In genomic region chr2:121095257-121096080, GRCh38 we compare ENCODE assay signal across 8 cellular contexts.
DNase-seq lines count a peak whose midpoint lies in the region; ATAC-seq and TF ChIP-seq lines count a peak whose summit lies in the region.

No MANE protein-coding gene starts in this region.

- TF ChIP-seq CTCF in AG04450 (IDR thresholded peaks at IDR 0.05; ENCODE audit: low read depth, low read length), result peak; percentile 80
- TF ChIP-seq CTCF in GM12864 (IDR thresholded peaks at IDR 0.05; ENCODE audit: low read depth, low read length, missing control alignments), result peak; percentile 81
- peak; percentile 87 for TF ChIP-seq CTCF in epithelial cell of esophagus (IDR thresholded peaks at IDR 0.05; ENCODE audit: insufficient read depth, low read depth, low read length, missing control alignments)
- TF ChIP-seq CTCF in neural progenitor cell (IDR thresholded peaks at IDR 0.05), result peak; percentile 81

- H3K79me2 ChIP-seq in neural progenitor cell (ENCODE audit: low read depth), result no peaks in the 10 kb centered on the region

- CTCF ChIA-PET in AG04450 (lab: Charles Lee), result interaction anchor here (0.6 to 5.5 kb wide), 15 partner anchors 8 to 1773 kb away, joined by 3 to 102 read pairs (median 3); no protein-coding TSS in a partner anchor

- no peak overlapping the region for H3K4me3 ChIP-seq in AG04450 (ENCODE audit: low read depth, low read length)
- H3K4me3 ChIP-seq in GM12864 (ENCODE audit: low read depth, low read length), result no peak overlapping the region
- H3K4me3 ChIP-seq in Jurkat, Clone E6-1 (ENCODE audit: low read length), result no peak overlapping the region
- no peak overlapping the region for H3K4me3 ChIP-seq in epithelial cell of esophagus (ENCODE audit: low read length)
- no peak overlapping the region for H3K4me3 ChIP-seq in neural progenitor cell

- H3K27ac ChIP-seq in AG04450 (ENCODE audit: low read depth, low read length) (no peak overlapping the region), neural progenitor cell (no peak overlapping the region)

- no peaks in the 10 kb centered on the region for H3F3A ChIP-seq in neural progenitor cell (ENCODE audit: low read depth)

- peaks cover 13% of the 10 kb centered on the region for H3K27me3 Mint-ChIP-seq in neural progenitor cell (ENCODE audit: insufficient read depth, low read depth)

- ATAC-seq in GM21576 (IDR thresholded peaks at IDR 0.05; ENCODE audit: unreplicated experiment) (no peak), GM21447 (IDR thresholded peaks at IDR 0.05; ENCODE audit: unreplicated experiment) (no peak)

- H3K9me3 ChIP-seq in AG04450 (ENCODE audit: control insufficient read depth, insufficient read depth, low read length) (peaks cover 7% of the 10 kb centered on the region), neural progenitor cell (ENCODE audit: low read depth) (no peaks in the 10 kb centered on the region)

- peaks cover 13% of the 10 kb centered on the region for H3K4me1 Mint-ChIP-seq in neural progenitor cell

- POLR2A ChIA-PET in AG04450 (lab: Yijun Ruan, JAX), result interaction anchor here (0.7 to 1.1 kb wide), 2 partner anchors 435 to 663 kb away, joined by 3 to 10 read pairs; partner anchors contain the start of gene RNU4ATAC

- no peaks in the 10 kb centered on the region for H4K20me1 ChIP-seq in neural progenitor cell (ENCODE audit: low read depth)

- H3K27me3 ChIP-seq in AG04450 (ENCODE audit: control insufficient read depth, insufficient read depth, low read length) (peaks cover 37% of the 10 kb centered on the region), neural progenitor cell (no peaks in the 10 kb centered on the region)

- H3K4me3 Mint-ChIP-seq in neural progenitor cell, result no peak overlapping the region

- H3K4me1 ChIP-seq in neural progenitor cell, result no peaks in the 10 kb centered on the region

- no peak overlapping the region for H3K4me2 ChIP-seq in neural progenitor cell

- no peak overlapping the region for H3K9ac ChIP-seq in neural progenitor cell

- H3K36me3 Mint-ChIP-seq in neural progenitor cell, result no peaks in the 10 kb centered on the region

- DNase-seq in AG04450 (ENCODE audit: low read depth, low spot score) (no peak), GM12864 (ENCODE audit: low read depth) (no peak), RPMI8226 (peak; percentile 65), epithelial cell of esophagus (ENCODE audit: low read depth) (peak; percentile 77), neural progenitor cell (ENCODE audit: low spot score) (peak; percentile 84)
- DNase-seq in Jurkat, Clone E6-1 (ENCODE audit: low read depth, low spot score), result peak; percentile 25

- no peaks in the 10 kb centered on the region for H3K36me3 ChIP-seq in neural progenitor cell

- peaks cover 2% of the 10 kb centered on the region for H3K9me3 Mint-ChIP-seq in neural progenitor cell

- peak overlapping the region; percentile 69 for H2AFZ ChIP-seq in neural progenitor cell (replicated peaks)

- H3K27ac Mint-ChIP-seq in neural progenitor cell, result peak overlapping the region; percentile 57

Comparison
In these comparisons a context has a peak if more than half of its experiments do, and no peak if none do; other contexts are left out.
1. DNase-seq: peak in Jurkat, Clone E6-1 (single experiment), RPMI8226 (single experiment), epithelial cell of esophagus (single experiment) and neural progenitor cell (single experiment); none in AG04450 (single experiment) and GM12864 (single experiment).
2. Peak in every context shown above with its lines, with median percentiles within 50 percentile points of each other: CTCF ChIP-seq.